In the genomic region with DNA sequence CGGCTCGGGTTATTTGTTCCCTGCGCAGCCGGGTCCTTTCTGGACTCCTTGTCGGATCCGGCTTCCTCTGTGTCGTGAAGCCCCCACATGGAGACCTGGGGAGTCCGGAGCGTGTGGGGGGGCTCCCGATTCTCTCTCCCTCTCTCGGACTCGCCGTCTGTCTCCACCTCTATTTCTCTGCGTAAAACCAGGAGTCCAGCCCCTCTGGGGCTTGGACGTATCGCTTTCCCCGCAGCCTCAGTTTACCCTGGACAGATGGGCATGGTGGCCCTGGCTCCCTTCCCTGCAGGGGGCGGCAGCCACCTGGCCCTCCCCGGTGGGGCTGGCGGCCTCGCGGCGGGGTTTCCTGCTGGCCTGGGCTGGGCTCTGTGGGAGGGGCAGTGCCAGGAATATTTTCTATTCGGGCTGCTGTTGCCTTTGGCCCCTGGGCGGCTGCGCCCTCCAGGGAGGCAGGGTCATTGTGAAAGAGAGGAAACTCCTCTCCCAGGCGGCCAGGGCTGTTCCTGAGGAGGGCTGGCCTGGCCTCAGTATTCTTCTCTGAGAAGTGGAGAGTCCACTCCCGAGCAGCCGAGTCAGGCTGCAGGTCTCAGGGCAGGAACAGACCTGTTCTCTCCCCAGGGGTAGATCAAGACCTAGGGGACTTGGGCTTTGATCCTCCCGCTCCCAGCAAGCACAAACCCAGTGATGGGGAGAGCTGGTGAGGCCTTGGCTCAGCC, we compare ENCODE assay signal across 8 cellular contexts. TPM values are rescaled to one million over a fixed set of nuclear protein-coding genes. Genes with fewer than 3 reads are reported as not detected.
DNase-seq lines count a peak whose midpoint lies in the region; ATAC-seq and TF ChIP-seq lines count a peak whose summit lies in the region.

No MANE protein-coding gene starts in this region.

- H2BK5ac ChIP-seq in mesendoderm (ENCODE audit: low read length) = no peak overlapping the region

- no peak for TF ChIP-seq CTCF in coronary artery (IDR thresholded peaks at IDR 0.05)

- no peak overlapping the region for H2AK5ac ChIP-seq in mesendoderm (ENCODE audit: low read length)

- H3K23ac ChIP-seq in mesendoderm (ENCODE audit: low read length) = no peak overlapping the region

- no CpG with 5 or more reads among the region's 30 CpGs for WGBS in mesendoderm (ENCODE audit: extremely low coverage, insufficient coverage, low lambda C conversion rate)

- peak overlapping the region; percentile 42 for H3K18ac ChIP-seq in mesendoderm (ENCODE audit: low read length)

- H4K5ac ChIP-seq in mesendoderm (ENCODE audit: low read length) = no peak overlapping the region

- H3K36me3 ChIP-seq in mesendoderm (ENCODE audit: control insufficient read depth, insufficient read depth, low read length) = no peaks in the 10 kb centered on the region

- H3K4me3 ChIP-seq in coronary artery (peak overlapping the region; percentile 81), mesendoderm (ENCODE audit: low read length) (peak overlapping the region; percentile 49)

- no peak for ATAC-seq in HG03025 (IDR thresholded peaks at IDR 0.05; ENCODE audit: low FRiP score, unreplicated experiment)
- no peak for ATAC-seq in HG02642 (IDR thresholded peaks at IDR 0.05; ENCODE audit: poor library complexity, unreplicated experiment)
- no peak for ATAC-seq in HG03342 (IDR thresholded peaks at IDR 0.05; ENCODE audit: unreplicated experiment)

- H3K4me2 ChIP-seq in mesendoderm (ENCODE audit: low read length) = peak overlapping the region; percentile 92

- DNase-seq in AG20443 (ENCODE audit: low spot score) (peak; percentile 72), coronary artery (ENCODE audit: low spot score) (peak; percentile 91), mesendoderm (peak; percentile 74), inferior parietal cortex (ENCODE audit: extremely low spot score) (no peak)

- H4K8ac ChIP-seq in mesendoderm (ENCODE audit: low read depth, low read length) = no peak overlapping the region

- peak overlapping the region; percentile 74 for H3K4ac ChIP-seq in mesendoderm (ENCODE audit: low read depth, low read length)

- peak; percentile 16; the same call in 1 of the 2 replicates for TF ChIP-seq RAD21 in Ishikawa (IDR thresholded peaks at IDR 0.05; ENCODE audit: low read depth)

- H3K27ac ChIP-seq in coronary artery (peak overlapping the region; percentile 83 to 88), mesendoderm (ENCODE audit: low read depth, low read length) (peak overlapping the region; percentile 78)

- H3K9ac ChIP-seq in mesendoderm (ENCODE audit: low read length) = peak overlapping the region; percentile 64

- peak; percentile 68 for TF ChIP-seq EP300 in Ishikawa (IDR thresholded peaks at IDR 0.05; ENCODE audit: borderline replicate concordance)

- H3K79me2 ChIP-seq in mesendoderm (ENCODE audit: control insufficient read depth, insufficient read depth, low read length) = no peaks in the 10 kb centered on the region

- H2BK15ac ChIP-seq in mesendoderm (replicated peaks; ENCODE audit: low read depth) = no peak overlapping the region

- no peaks in the 10 kb centered on the region for H3K79me1 ChIP-seq in mesendoderm (ENCODE audit: low read length)

- H3K27me3 ChIP-seq in mesendoderm (ENCODE audit: insufficient read depth, low read length, poor library complexity) = no peaks in the 10 kb centered on the region

- no peak overlapping the region for H2BK120ac ChIP-seq in mesendoderm (ENCODE audit: low read depth, low read length)

- peaks cover 14% of the 10 kb centered on the region for H3K4me1 ChIP-seq in mesendoderm (ENCODE audit: control insufficient read depth, low read depth, low read length)

- H3K56ac ChIP-seq in mesendoderm (ENCODE audit: low read length) = peak overlapping the region; percentile 82

TF ChIP-seq in Ishikawa, 13 proteins besides CTCF, POLR2A, EP300 and RAD21:
- peak; percentile 43; the same call in 1 of the 2 replicates for TF ChIP-seq ZBTB7A (IDR thresholded peaks at IDR 0.05; ENCODE audit: low read depth)
- peak; percentile 87 for TF ChIP-seq TCF12 (IDR thresholded peaks at IDR 0.05; ENCODE audit: low read depth)
- no peak for TF ChIP-seq TAF1 (IDR thresholded peaks at IDR 0.05; ENCODE audit: low read depth)
- peak; percentile 39; the same call in 1 of the 2 replicates for TF ChIP-seq YY1 (IDR thresholded peaks at IDR 0.05; ENCODE audit: low read depth)
- TF ChIP-seq, protein P1, sequence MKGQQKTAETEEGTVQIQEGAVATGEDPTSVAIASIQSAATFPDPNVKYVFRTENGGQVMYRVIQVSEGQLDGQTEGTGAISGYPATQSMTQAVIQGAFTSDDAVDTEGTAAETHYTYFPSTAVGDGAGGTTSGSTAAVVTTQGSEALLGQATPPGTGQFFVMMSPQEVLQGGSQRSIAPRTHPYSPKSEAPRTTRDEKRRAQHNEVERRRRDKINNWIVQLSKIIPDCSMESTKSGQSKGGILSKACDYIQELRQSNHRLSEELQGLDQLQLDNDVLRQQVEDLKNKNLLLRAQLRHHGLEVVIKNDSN (IDR thresholded peaks at IDR 0.05) = no peak
- no peak for TF ChIP-seq FOXM1 (IDR thresholded peaks at IDR 0.05; ENCODE audit: borderline replicate concordance, low read depth)
- TF ChIP-seq, protein P2, sequence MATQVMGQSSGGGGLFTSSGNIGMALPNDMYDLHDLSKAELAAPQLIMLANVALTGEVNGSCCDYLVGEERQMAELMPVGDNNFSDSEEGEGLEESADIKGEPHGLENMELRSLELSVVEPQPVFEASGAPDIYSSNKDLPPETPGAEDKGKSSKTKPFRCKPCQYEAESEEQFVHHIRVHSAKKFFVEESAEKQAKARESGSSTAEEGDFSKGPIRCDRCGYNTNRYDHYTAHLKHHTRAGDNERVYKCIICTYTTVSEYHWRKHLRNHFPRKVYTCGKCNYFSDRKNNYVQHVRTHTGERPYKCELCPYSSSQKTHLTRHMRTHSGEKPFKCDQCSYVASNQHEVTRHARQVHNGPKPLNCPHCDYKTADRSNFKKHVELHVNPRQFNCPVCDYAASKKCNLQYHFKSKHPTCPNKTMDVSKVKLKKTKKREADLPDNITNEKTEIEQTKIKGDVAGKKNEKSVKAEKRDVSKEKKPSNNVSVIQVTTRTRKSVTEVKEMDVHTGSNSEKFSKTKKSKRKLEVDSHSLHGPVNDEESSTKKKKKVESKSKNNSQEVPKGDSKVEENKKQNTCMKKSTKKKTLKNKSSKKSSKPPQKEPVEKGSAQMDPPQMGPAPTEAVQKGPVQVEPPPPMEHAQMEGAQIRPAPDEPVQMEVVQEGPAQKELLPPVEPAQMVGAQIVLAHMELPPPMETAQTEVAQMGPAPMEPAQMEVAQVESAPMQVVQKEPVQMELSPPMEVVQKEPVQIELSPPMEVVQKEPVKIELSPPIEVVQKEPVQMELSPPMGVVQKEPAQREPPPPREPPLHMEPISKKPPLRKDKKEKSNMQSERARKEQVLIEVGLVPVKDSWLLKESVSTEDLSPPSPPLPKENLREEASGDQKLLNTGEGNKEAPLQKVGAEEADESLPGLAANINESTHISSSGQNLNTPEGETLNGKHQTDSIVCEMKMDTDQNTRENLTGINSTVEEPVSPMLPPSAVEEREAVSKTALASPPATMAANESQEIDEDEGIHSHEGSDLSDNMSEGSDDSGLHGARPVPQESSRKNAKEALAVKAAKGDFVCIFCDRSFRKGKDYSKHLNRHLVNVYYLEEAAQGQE (IDR thresholded peaks at IDR 0.05; ENCODE audit: low read depth) = no peak
- peak; percentile 70 for TF ChIP-seq NFIC (IDR thresholded peaks at IDR 0.05)
- peak; percentile 49 for TF ChIP-seq TEAD4 (IDR thresholded peaks at IDR 0.05)
- TF ChIP-seq, protein P3, sequence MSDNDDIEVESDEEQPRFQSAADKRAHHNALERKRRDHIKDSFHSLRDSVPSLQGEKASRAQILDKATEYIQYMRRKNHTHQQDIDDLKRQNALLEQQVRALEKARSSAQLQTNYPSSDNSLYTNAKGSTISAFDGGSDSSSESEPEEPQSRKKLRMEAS (IDR thresholded peaks at IDR 0.05) = peak; percentile 56; the same call in 1 of the 2 replicates
- no peak for TF ChIP-seq CREB1 (IDR thresholded peaks at IDR 0.05; ENCODE audit: low read depth)
- TF ChIP-seq EGR1 (IDR thresholded peaks at IDR 0.05) = 0 out of 2 replicates have a peak, but pooled peaks have one; percentile 22
- TF ChIP-seq CEBPB (IDR thresholded peaks at IDR 0.05) = peak; percentile 89
TF ChIP-seq in Ishikawa: peak in this region for 8.

RNA-seq across cellular contexts. Expression of a gene that starts 0.7 kb away (rescaled TPM):
- 17.2 TPM for polyA plus RNA-seq in mesendoderm (2013, experiment 1 of 2)
- polyA plus RNA-seq in mesendoderm (2013, experiment 2 of 2) = 17.0 TPM
